Comparison of ENCODE assay signal across 8 cellular contexts in genomic region chr9:136766410-136767120, GRCh38. TPM values are rescaled to one million over a fixed set of nuclear protein-coding genes. Genes with fewer than 3 reads are reported as not detected.
DNase-seq lines count a peak whose midpoint lies in the region; TF ChIP-seq lines count a peak whose summit lies in the region.
"Not testable (repeated sequence)": the region's sequence is repeated elsewhere in the genome, so short reads cannot be mapped to it uniquely, and the experiment has no call there.
"Had no signal": no experiment of that assay in that cellular context is flagged by ENCODE, and none has a peak within 500 bp of the region (broad histone marks: within the 10 kb centered on the region; RNA-seq: fewer than 3 reads in every experiment).

No MANE protein-coding gene starts in this region.

- H3K27me3 ChIP-seq in thyroid gland, result not testable (repeated sequence)

- TF ChIP-seq POLR2A in thyroid gland (IDR thresholded peaks at IDR 0.05), result not testable (repeated sequence)

- not testable (repeated sequence) for H3K9me3 ChIP-seq in thyroid gland

- WGBS in thyroid gland, 2 donors, result 44 to 51% methylated on average over 18 of the region's 18 CpGs

- in situ Hi-C loops in GM13976 (cut with MboI; ENCODE audit: low sequenced_read_pairs, unreplicated experiment), result not testable (repeated sequence)

- not testable (repeated sequence) for H3K4me3 ChIP-seq in thyroid gland (replicated peaks in 1 of 3)

- TF ChIP-seq CTCF in GM13976 (IDR thresholded peaks at IDR 0.05; ENCODE audit: borderline replicate concordance, control extremely low read depth, extremely low read depth, insufficient read depth, missing control alignments) (peak; percentile 37), thyroid gland (IDR thresholded peaks at IDR 0.05) (peak in 1 of 6 experiments; percentile 37)

- not testable (repeated sequence) for DNase-seq in GM13976 (ENCODE audit: low spot score)
- DNase-seq in NCI-H460 (ENCODE audit: extremely low read depth, low read depth) (peak; percentile 51), dermis blood vessel endothelial cell (peak; percentile 65), midbrain (lab: John Stamatoyannopoulos, UW) (peak; percentile 51), thyroid gland (peak; percentile 56 to 58)
- DNase-seq in activated CD4-positive, alpha-beta T cell treated with anti-CD3 and anti-CD28 coated beads for 4 hours, result peak; percentile 30 to 35

- not testable (repeated sequence) for H3K4me1 ChIP-seq in thyroid gland

- H3K27ac ChIP-seq in thyroid gland, result not testable (repeated sequence)

- H3K36me3 ChIP-seq in thyroid gland, result not testable (repeated sequence)

- intact Hi-C loops in thyroid gland (cut with DNase I), result not testable (repeated sequence)

RNA-seq across cellular contexts. Expression of gene LCN15, which starts 2.2 kb away (rescaled TPM):
- total RNA-seq in NCI-H460 (2014; rRNA removed; shearing (Covaris generic)), result not detected in 2 replicates
- 0.07 TPM in 1 of 2 replicates, not detected in the other for polyA plus RNA-seq in NCI-H460 (2014; cell fraction: nucleus; rRNA removed)
- total RNA-seq in dermis blood vessel endothelial cell (0.05 TPM in 1 of 2 replicates, not detected in the other), thyroid gland (not detected)
- total RNA-seq: mononuclear cell had no signal

RNA-seq across cellular contexts. Expression of gene LCN8, which starts 8.5 kb away (rescaled TPM):
- total RNA-seq in NCI-H460 (2014; rRNA removed; shearing (Covaris generic)), result not detected in 2 replicates
- polyA plus RNA-seq in NCI-H460 (2014; cell fraction: nucleus; rRNA removed), result not detected in 2 replicates
- total RNA-seq in dermis blood vessel endothelial cell, result not detected in 2 replicates
- 1 to 10 TPM in 1 of 4 donors, under 1 TPM in 1, not detected in 2; 0.93 to 1.0 TPM for total RNA-seq in thyroid gland
- total RNA-seq: mononuclear cell, upper lobe of left lung had no signal

RNA-seq across cellular contexts. Expression of gene LCN6, which starts 18.2 kb away (rescaled TPM):
- total RNA-seq in NCI-H460 (2014; rRNA removed; shearing (Covaris generic)), result not detected in 2 replicates
- not detected in 2 replicates for polyA plus RNA-seq in NCI-H460 (2014; cell fraction: nucleus; rRNA removed)
- 0.68 TPM in 1 of 2 replicates, not detected in the other for total RNA-seq in dermis blood vessel endothelial cell
- 10 to 100 TPM in 1 of 4 donors, 1 to 10 TPM in 3; 1.4 to 10.0 (median 4.5) TPM for total RNA-seq in thyroid gland
- total RNA-seq: mononuclear cell had no signal

RNA-seq across cellular contexts. Expression of gene LCN10, which starts 23.8 kb away (rescaled TPM):
- total RNA-seq in NCI-H460 (2014; rRNA removed; shearing (Covaris generic)), result not detected in 2 replicates
- polyA plus RNA-seq in NCI-H460 (2014; cell fraction: nucleus; rRNA removed), result not detected in 2 replicates
- total RNA-seq in dermis blood vessel endothelial cell, result 0.05 TPM in 1 of 2 replicates, not detected in the other
- 10 to 100 TPM in 1 of 4 donors, 1 to 10 TPM in 3; 5.8 to 10.1 (median 7.1) TPM for total RNA-seq in thyroid gland
- total RNA-seq: mononuclear cell had no signal

RNA-seq across cellular contexts. Expression of gene TMEM141, which starts 24.6 kb away (rescaled TPM):
- total RNA-seq in NCI-H460 (2014; rRNA removed; shearing (Covaris generic)), result 24.0 and 27.6 TPM in 2 replicates
- polyA plus RNA-seq in NCI-H460 (2014; cell fraction: nucleus; rRNA removed), result 59.1 and 86.2 TPM in 2 replicates
- total RNA-seq in dermis blood vessel endothelial cell, result 47.9 and 98.5 TPM in 2 replicates
- total RNA-seq in thyroid gland, result 100 to 1,000 TPM in 3 of 4 donors, 10 to 100 TPM in 1; 81.6 to 189 (median 141) TPM
